In genomic region chr3:160945346-160945745, GRCh38 we compare ENCODE assay signal across 22 cellular contexts.
A peak's percentile ranks its signal among the peaks of the same experiment; 100 is the strongest.
DNase-seq lines count a peak whose midpoint lies in the region; ATAC-seq and TF ChIP-seq lines count a peak whose summit lies in the region.
"Had no signal": no experiment of that assay in that cellular context is flagged by ENCODE, and none has a peak within 500 bp of the region (broad histone marks: within the 10 kb centered on the region; RNA-seq: fewer than 3 reads in every experiment).

No MANE protein-coding gene starts in this region.

- peak; percentile 10 for ATAC-seq in left lobe of liver
- no peak for ATAC-seq in GM21529 (IDR thresholded peaks at IDR 0.05; ENCODE audit: unreplicated experiment)
- no peak for ATAC-seq in HG03097 (IDR thresholded peaks at IDR 0.05; ENCODE audit: low FRiP score, unreplicated experiment)
- ATAC-seq: A549, GM12878 had no signal

- CTCF ChIA-PET in HEK293T (lab: Yijun Ruan, JAX) = no interaction called here

- DNase-seq in Caki2 (ENCODE audit: low read depth) = peak; percentile 76
- no peak for DNase-seq in HEK293T (ENCODE audit: extremely low spot score)
- no peak for DNase-seq in left lobe of liver (ENCODE audit: low spot score)
- DNase-seq in renal cortical epithelial cell (ENCODE audit: low read depth) = peak; percentile 63
- no peak for DNase-seq in putamen (ENCODE audit: low spot score)
- DNase-seq: 8988T; ACHN; AML-193; C1 segment of cervical spinal cord; CD4-positive, alpha-beta memory T cell; COR-L47; DMS 273 treated with DMSO at 0.1 percent for 48 hours; DMS79; EL; GDM1; GOT3; H7; HCEC 1CT had no signal

- in situ Hi-C loops in Caki2 (cut with HindIII; ENCODE audit: low pct_unique_long_range_greater_than_20kb, low sequenced_read_pairs) = no loop called here

- POLR2A ChIA-PET in HEK293T (lab: Yijun Ruan, JAX) = no interaction called here

TF ChIP-seq in HEK293T, 16 proteins besides CTCF, POLR2A, EP300 and RAD21:
- peak; percentile 20; the same call in 1 of the 2 replicates for TF ChIP-seq PKNOX1 (IDR thresholded peaks at IDR 0.05)
- TF ChIP-seq ELF4 (IDR thresholded peaks at IDR 0.05) = no peak
TF ChIP-seq in HEK293T: peak in this region for 1.

Comparison
In these comparisons a context has a peak if more than half of its experiments do, and no peak if none do; other contexts are left out.
1. DNase-seq: peak in Caki2 (single experiment) and renal cortical epithelial cell (single experiment); none in HEK293T (single experiment), left lobe of liver (single experiment) and putamen (single experiment).